8 cellular contexts compared by ENCODE assay signal in genomic region chr13:99617474-99618255, GRCh38. TPM values are rescaled to one million over a fixed set of nuclear protein-coding genes. Genes with fewer than 3 reads are reported as not detected.
A peak's percentile ranks its signal among the peaks of the same experiment; 100 is the strongest.
DNase-seq lines count a peak whose midpoint lies in the region; ATAC-seq and TF ChIP-seq lines count a peak whose summit lies in the region.

No MANE protein-coding gene starts in this region.

- TF ChIP-seq POLR2A in tibial nerve (IDR thresholded peaks at IDR 0.05): no peak

- ATAC-seq in GM19395 (IDR thresholded peaks at IDR 0.05; ENCODE audit: unreplicated experiment): no peak

- no peak overlapping the region for H3K9ac ChIP-seq in MM.1S (ENCODE audit: low read length)

- no peak overlapping the region for H3K4me2 ChIP-seq in MM.1S (ENCODE audit: low read depth, low read length)

- TF ChIP-seq CTCF in GM06990 (IDR thresholded peaks at IDR 0.05; ENCODE audit: insufficient read depth, low read length, poor library complexity, severe bottlenecking): peak; percentile 77
- peak; percentile 16; the same call in 1 of the 2 replicates for TF ChIP-seq CTCF in MM.1S (IDR thresholded peaks at IDR 0.05; ENCODE audit: low read length)
- TF ChIP-seq CTCF in ascending aorta (IDR thresholded peaks at IDR 0.05): peak; percentile 65 to 79 (median 72)
- TF ChIP-seq CTCF in tibial nerve (IDR thresholded peaks at IDR 0.05): peak; percentile 29 to 71 (median 62)

- no peak overlapping the region for H3K27ac ChIP-seq in ACC112 (ENCODE audit: low read depth, low read length)
- H3K27ac ChIP-seq in MM.1S (ENCODE audit: low read length): no peak overlapping the region
- no peak overlapping the region for H3K27ac ChIP-seq in ascending aorta
- H3K27ac ChIP-seq in tibial nerve: peak overlapping the region in 1 of 4 donors; percentile 23

- no peak for TF ChIP-seq EP300 in tibial nerve (IDR thresholded peaks at IDR 0.05)

- no peaks in the 10 kb centered on the region for H4K20me1 ChIP-seq in MM.1S (ENCODE audit: insufficient read depth, low read length)

- H3K27me3 ChIP-seq in ACC112 (ENCODE audit: insufficient read depth, low read length): no peaks in the 10 kb centered on the region
- H3K27me3 ChIP-seq in GM06990 (replicated peaks; ENCODE audit: control insufficient read depth, insufficient read depth, low read length): no peaks in the 10 kb centered on the region
- no peaks in the 10 kb centered on the region for H3K27me3 ChIP-seq in MM.1S (replicated peaks; ENCODE audit: insufficient read depth, low read length)
- H3K27me3 ChIP-seq in ascending aorta: no peaks in the 10 kb centered on the region
- H3K27me3 ChIP-seq in tibial nerve: no peaks in the 10 kb centered on the region

- H3F3A ChIP-seq in MM.1S (ENCODE audit: insufficient read depth, low read length): no peaks in the 10 kb centered on the region

- DNase-seq in GM06990 (ENCODE audit: extremely low read depth, insufficient read length): no peak
- no peak for DNase-seq in MM.1S
- DNase-seq in ascending aorta (ENCODE audit: low spot score in 2 of 2): no peak
- DNase-seq in iPS-NIHi11 (ENCODE audit: low spot score): peak; percentile 51
- DNase-seq in tibial nerve (ENCODE audit: low spot score in 2 of 2): peak; percentile 30 to 41
- no peak for DNase-seq in NCI-H1092 treated with DMSO at 0.1 percent for 48 hours (lab: John Stamatoyannopoulos, UW)

- H3K36me3 ChIP-seq in ACC112 (ENCODE audit: insufficient read depth, low read length) (no peaks in the 10 kb centered on the region), GM06990 (ENCODE audit: control insufficient read depth, insufficient read depth, low read length) (no peaks in the 10 kb centered on the region), MM.1S (replicated peaks; ENCODE audit: insufficient read depth, low read length) (no peaks in the 10 kb centered on the region), ascending aorta (no peaks in the 10 kb centered on the region), tibial nerve (no peaks in the 10 kb centered on the region)

- intact Hi-C loops in ascending aorta (cut with DNase I): loop anchor here (2.0 kb wide), 1 partner anchor 39 kb away; no protein-coding TSS in a partner anchor

- H3K9me3 ChIP-seq in MM.1S (replicated peaks; ENCODE audit: insufficient read depth, low read length) (no peaks in the 10 kb centered on the region), ascending aorta (no peaks in the 10 kb centered on the region), tibial nerve (no peaks in the 10 kb centered on the region)

- peaks cover 3% of the 10 kb centered on the region for H3K4me1 ChIP-seq in ACC112 (ENCODE audit: control insufficient read depth, insufficient read depth, low read length, unreplicated experiment)
- no peaks in the 10 kb centered on the region for H3K4me1 ChIP-seq in MM.1S (ENCODE audit: low read length)
- H3K4me1 ChIP-seq in ascending aorta: peaks cover 5 to 13% of the 10 kb centered on the region in 2 donors
- H3K4me1 ChIP-seq in tibial nerve: peaks cover 0 to 3% (median 0%) of the 10 kb centered on the region in 4 donors

- 19 to 28% methylated on average over 11 of the region's 11 CpGs for WGBS in tibial nerve, 2 donors

- no peaks in the 10 kb centered on the region for H3K9me2 ChIP-seq in MM.1S (replicated peaks; ENCODE audit: insufficient read depth, low read length)

- H3K79me2 ChIP-seq in ACC112 (ENCODE audit: control insufficient read depth, insufficient read depth, low read length, unreplicated experiment) (no peaks in the 10 kb centered on the region), MM.1S (ENCODE audit: low read length) (no peaks in the 10 kb centered on the region)

- H3K4me3 ChIP-seq in ACC112 (ENCODE audit: low read depth, low read length): no peak overlapping the region
- no peak overlapping the region for H3K4me3 ChIP-seq in GM06990 (replicated peaks; ENCODE audit: low read depth, low read length)
- no peak overlapping the region for H3K4me3 ChIP-seq in MM.1S (ENCODE audit: low read length)
- no peak overlapping the region for H3K4me3 ChIP-seq in ascending aorta
- no peak overlapping the region for H3K4me3 ChIP-seq in tibial nerve

- H2AFZ ChIP-seq in ACC112 (ENCODE audit: low read length, unreplicated experiment): peak overlapping the region; percentile 18
- no peak overlapping the region for H2AFZ ChIP-seq in MM.1S (ENCODE audit: low read length)

RNA-seq across cellular contexts. Expression of gene CLYBL, which starts 11.2 kb away (rescaled TPM):
- total RNA-seq in ascending aorta: 15.2 TPM
- total RNA-seq in tibial nerve: 10 to 100 TPM in 1 of 4 donors, 1 to 10 TPM in 3; 1.6 to 28.0 (median 3.5) TPM

Comparison
In these comparisons a context has a peak if more than half of its experiments do, and no peak if none do; other contexts are left out.
1. DNase-seq: peak in iPS-NIHi11 (single experiment) and tibial nerve (2 of 2); none in GM06990 (single experiment), MM.1S (single experiment), ascending aorta (0 of 2) and NCI-H1092 treated with DMSO at 0.1 percent for 48 hours (single experiment).
2. CTCF ChIP-seq: peak in every context shown above with its lines; median percentile 77 in GM06990; 72 in ascending aorta; 62 in tibial nerve; 16 in MM.1S.